1 cellular context compared by ENCODE assay signal in the genomic region with DNA sequence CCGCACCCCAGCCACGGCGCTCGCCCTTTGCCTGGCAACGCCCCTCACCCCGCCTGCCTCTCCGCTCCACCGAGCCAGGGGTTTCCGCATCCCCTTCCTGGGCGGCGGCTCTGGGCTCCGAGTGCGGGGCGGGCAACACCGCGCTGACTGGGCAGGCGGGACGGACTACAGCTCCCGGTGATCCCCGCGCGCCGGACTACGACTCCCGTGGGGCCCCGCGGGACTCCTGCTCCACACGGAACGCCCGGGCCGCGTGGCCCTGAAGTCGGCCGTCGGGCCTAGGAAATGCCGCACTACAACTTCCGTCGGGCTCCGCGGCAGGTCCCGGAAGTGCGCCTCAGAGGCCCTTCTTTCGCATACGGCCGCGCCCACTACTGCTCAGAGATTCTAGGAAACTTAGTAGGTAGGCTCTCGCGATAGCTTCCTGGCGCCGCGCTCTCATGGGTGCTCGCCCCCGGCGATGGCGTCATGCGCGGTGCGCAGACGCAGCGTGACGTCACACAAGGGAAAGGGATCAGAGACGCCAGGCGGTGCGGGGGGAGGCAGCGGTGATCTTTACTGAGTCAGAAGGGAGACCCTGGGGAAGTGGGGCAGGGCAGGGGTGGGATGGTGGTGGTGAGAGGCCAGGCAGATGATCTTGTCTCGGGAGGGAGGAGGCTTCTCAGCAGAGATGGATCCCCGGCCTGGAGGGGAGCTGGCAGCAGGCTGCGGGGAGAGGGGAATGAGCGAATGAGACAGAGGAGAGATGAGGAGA.
A peak's percentile ranks its signal among the peaks of the same experiment; 100 is the strongest.
TF ChIP-seq lines count a peak whose summit lies in the region.

A gene with protein sequence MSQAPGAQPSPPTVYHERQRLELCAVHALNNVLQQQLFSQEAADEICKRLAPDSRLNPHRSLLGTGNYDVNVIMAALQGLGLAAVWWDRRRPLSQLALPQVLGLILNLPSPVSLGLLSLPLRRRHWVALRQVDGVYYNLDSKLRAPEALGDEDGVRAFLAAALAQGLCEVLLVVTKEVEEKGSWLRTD (minus strand): TSS at position 123 of the 754 bp plus-strand sequence. CDS start 760 bp downstream, outside the sequence.

TF ChIP-seq in K562, 482 proteins besides CTCF, POLR2A, EP300 and RAD21 (continued from another document and continues in another):
- TF ChIP-seq USF2 (CRISPR knock-in tag; IDR thresholded peaks at IDR 0.05) (peak; percentile 72), LARP7 (IDR thresholded peaks at IDR 0.05) (peak; percentile 87; the same call in 1 of the 2 replicates), PREB (CRISPR knock-in tag; IDR thresholded peaks at IDR 0.05) (no peak), ELK3 (CRISPR knock-in tag; IDR thresholded peaks at IDR 0.05) (no peak), MYNN (IDR thresholded peaks at IDR 0.05) (no peak), MYNN (CRISPR knock-in tag; IDR thresholded peaks at IDR 0.05) (no peak), VEZF1 (CRISPR knock-in tag; IDR thresholded peaks at IDR 0.05) (peak; percentile 96), FOSL1 (tag; conservative IDR thresholded peaks at IDR 0.05) (peak; percentile 78), ZBTB49 (CRISPR knock-in tag; IDR thresholded peaks at IDR 0.05; ENCODE audit: borderline replicate concordance) (no peak), CHD1 (IDR thresholded peaks at IDR 0.05; ENCODE audit: low read length) (no peak), CHCHD3 (CRISPR knock-in tag; IDR thresholded peaks at IDR 0.05) (0 out of 2 replicates have a peak, but pooled peaks have one; percentile 56), GATA2 (CRISPR knock-in tag; IDR thresholded peaks at IDR 0.05) (no peak), ETV6 (IDR thresholded peaks at IDR 0.05; ENCODE audit: borderline replicate concordance in 1 of 2, low read depth in 2 of 2, low read length in 1 of 2) (peak; percentile 77 to 81; a peak in 2 of 4 replicates), ETV6 (CRISPR knock-in tag; IDR thresholded peaks at IDR 0.05; ENCODE audit: borderline replicate concordance) (peak; percentile 12; the same call in 1 of the 2 replicates), SMARCA4 (IDR thresholded peaks at IDR 0.05) (no peak), L3MBTL2 (IDR thresholded peaks at IDR 0.05) (peak; percentile 93), SIX5 (IDR thresholded peaks at IDR 0.05; ENCODE audit: borderline replicate concordance in 1 of 2, insufficient read depth in 1 of 2, low read depth in 1 of 2, low read length in 2 of 2) (peak; percentile 90 to 92), TRIM25 (IDR thresholded peaks at IDR 0.05; ENCODE audit: borderline replicate concordance) (no peak), ZNF785 (CRISPR knock-in tag; IDR thresholded peaks at IDR 0.05) (no peak), ZBTB2 (IDR thresholded peaks at IDR 0.05) (peak; percentile 75; the same call in 1 of the 2 replicates), TEAD2 (tag; IDR thresholded peaks at IDR 0.05) (no peak), RBM22 (IDR thresholded peaks at IDR 0.05; ENCODE audit: low read depth, low read length, poor library complexity, severe bottlenecking) (peak; percentile 44), ASH1L (IDR thresholded peaks at IDR 0.05; ENCODE audit: borderline replicate concordance, low read depth, partially characterized antibody) (no peak), ELF4 (CRISPR knock-in tag; IDR thresholded peaks at IDR 0.05) (0 out of 2 replicates have a peak, but pooled peaks have one; percentile 69), EP400 (IDR thresholded peaks at IDR 0.05) (peak; percentile 75), XRCC5 (IDR thresholded peaks at IDR 0.05; ENCODE audit: low read depth, low read length) (peak; percentile 28; the same call in 1 of the 2 replicates), HMBOX1 (IDR thresholded peaks at IDR 0.05) (0 out of 2 replicates have a peak, but pooled peaks have one; percentile 22)
- TF ChIP-seq, protein P1, sequence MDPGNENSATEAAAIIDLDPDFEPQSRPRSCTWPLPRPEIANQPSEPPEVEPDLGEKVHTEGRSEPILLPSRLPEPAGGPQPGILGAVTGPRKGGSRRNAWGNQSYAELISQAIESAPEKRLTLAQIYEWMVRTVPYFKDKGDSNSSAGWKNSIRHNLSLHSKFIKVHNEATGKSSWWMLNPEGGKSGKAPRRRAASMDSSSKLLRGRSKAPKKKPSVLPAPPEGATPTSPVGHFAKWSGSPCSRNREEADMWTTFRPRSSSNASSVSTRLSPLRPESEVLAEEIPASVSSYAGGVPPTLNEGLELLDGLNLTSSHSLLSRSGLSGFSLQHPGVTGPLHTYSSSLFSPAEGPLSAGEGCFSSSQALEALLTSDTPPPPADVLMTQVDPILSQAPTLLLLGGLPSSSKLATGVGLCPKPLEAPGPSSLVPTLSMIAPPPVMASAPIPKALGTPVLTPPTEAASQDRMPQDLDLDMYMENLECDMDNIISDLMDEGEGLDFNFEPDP (CRISPR knock-in tag; IDR thresholded peaks at IDR 0.05): 0 out of 2 replicates have a peak, but pooled peaks have one; percentile 83
- TF ChIP-seq, protein P2, sequence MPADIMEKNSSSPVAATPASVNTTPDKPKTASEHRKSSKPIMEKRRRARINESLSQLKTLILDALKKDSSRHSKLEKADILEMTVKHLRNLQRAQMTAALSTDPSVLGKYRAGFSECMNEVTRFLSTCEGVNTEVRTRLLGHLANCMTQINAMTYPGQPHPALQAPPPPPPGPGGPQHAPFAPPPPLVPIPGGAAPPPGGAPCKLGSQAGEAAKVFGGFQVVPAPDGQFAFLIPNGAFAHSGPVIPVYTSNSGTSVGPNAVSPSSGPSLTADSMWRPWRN (IDR thresholded peaks at IDR 0.05; ENCODE audit: low read depth): no peak
- TF ChIP-seq, protein P3, sequence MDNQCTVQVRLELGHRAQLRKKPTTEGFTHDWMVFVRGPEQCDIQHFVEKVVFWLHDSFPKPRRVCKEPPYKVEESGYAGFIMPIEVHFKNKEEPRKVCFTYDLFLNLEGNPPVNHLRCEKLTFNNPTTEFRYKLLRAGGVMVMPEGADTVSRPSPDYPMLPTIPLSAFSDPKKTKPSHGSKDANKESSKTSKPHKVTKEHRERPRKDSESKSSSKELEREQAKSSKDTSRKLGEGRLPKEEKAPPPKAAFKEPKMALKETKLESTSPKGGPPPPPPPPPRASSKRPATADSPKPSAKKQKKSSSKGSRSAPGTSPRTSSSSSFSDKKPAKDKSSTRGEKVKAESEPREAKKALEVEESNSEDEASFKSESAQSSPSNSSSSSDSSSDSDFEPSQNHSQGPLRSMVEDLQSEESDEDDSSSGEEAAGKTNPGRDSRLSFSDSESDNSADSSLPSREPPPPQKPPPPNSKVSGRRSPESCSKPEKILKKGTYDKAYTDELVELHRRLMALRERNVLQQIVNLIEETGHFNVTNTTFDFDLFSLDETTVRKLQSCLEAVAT (IDR thresholded peaks at IDR 0.05): peak in 1 of 2 experiments; percentile 53; a peak in 1 of 4 replicates
- TF ChIP-seq, protein P4, sequence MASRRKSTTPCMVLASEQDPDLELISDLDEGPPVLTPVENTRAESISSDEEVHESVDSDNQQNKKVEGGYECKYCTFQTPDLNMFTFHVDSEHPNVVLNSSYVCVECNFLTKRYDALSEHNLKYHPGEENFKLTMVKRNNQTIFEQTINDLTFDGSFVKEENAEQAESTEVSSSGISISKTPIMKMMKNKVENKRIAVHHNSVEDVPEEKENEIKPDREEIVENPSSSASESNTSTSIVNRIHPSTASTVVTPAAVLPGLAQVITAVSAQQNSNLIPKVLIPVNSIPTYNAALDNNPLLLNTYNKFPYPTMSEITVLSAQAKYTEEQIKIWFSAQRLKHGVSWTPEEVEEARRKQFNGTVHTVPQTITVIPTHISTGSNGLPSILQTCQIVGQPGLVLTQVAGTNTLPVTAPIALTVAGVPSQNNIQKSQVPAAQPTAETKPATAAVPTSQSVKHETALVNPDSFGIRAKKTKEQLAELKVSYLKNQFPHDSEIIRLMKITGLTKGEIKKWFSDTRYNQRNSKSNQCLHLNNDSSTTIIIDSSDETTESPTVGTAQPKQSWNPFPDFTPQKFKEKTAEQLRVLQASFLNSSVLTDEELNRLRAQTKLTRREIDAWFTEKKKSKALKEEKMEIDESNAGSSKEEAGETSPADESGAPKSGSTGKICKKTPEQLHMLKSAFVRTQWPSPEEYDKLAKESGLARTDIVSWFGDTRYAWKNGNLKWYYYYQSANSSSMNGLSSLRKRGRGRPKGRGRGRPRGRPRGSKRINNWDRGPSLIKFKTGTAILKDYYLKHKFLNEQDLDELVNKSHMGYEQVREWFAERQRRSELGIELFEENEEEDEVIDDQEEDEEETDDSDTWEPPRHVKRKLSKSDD (conservative IDR thresholded peaks at IDR 0.05; ENCODE audit: low read length): peak; percentile 90; the same call in 1 of the 2 replicates
